ENCODE assay signal across 17 cellular contexts in genomic region chr9:89346703-89347102, GRCh38. TPM values are rescaled to one million over a fixed set of nuclear protein-coding genes. Genes with fewer than 3 reads are reported as not detected.
DNase-seq lines count a peak whose midpoint lies in the region; ATAC-seq and TF ChIP-seq lines count a peak whose summit lies in the region.
"Had no signal": no experiment of that assay in that cellular context is flagged by ENCODE, and none has a peak within 500 bp of the region (broad histone marks: within the 10 kb centered on the region; RNA-seq: fewer than 3 reads in every experiment).

No MANE protein-coding gene starts in this region.

- no peaks in the 10 kb centered on the region for H3K9me3 ChIP-seq in esophagus muscularis mucosa
- H3K9me3 ChIP-seq: A549, Caco-2 had no signal

- H3K27me3 Mint-ChIP-seq in activated naive CD4-positive, alpha-beta T cell treated with anti-CD3 and anti-CD28 coated beads, Interleukin-2, amount 10 ng/mL, durations not matched to agents 7 days and 5 days: no peaks in the 10 kb centered on the region
- no peaks in the 10 kb centered on the region for H3K27me3 Mint-ChIP-seq in type B pancreatic cell
- H3K27me3 Mint-ChIP-seq: B cell; CD4-positive, alpha-beta T cell had no signal

- DNase-seq in activated naive CD4-positive, alpha-beta T cell treated with anti-CD3 and anti-CD28 coated beads, Interleukin-2, amount 50 U/mL, for 72 hours (ENCODE audit: low spot score in 2 of 2): no peak
- no peak for DNase-seq in activated naive CD4-positive, alpha-beta T cell treated with anti-CD3 and anti-CD28 coated beads, Interleukin-2, amount 10 ng/mL, durations not matched to agents 7 days and 5 days
- DNase-seq in esophagus muscularis mucosa (ENCODE audit: extremely low spot score) (peak; percentile 79), type B pancreatic cell (ENCODE audit: extremely low spot score, unreplicated experiment) (no peak), RKO (ENCODE audit: low spot score) (no peak)
- DNase-seq: AML-193; Caco-2; Calu3; CD4-positive, alpha-beta T cell; CD8-positive, alpha-beta T cell; DMS79 treated with DMSO at 0.1 percent for 48 hours; GF-D8 had no signal

- H3K4me3 Mint-ChIP-seq in activated naive CD4-positive, alpha-beta T cell treated with anti-CD3 and anti-CD28 coated beads, Interleukin-2, amount 10 ng/mL, durations not matched to agents 7 days and 5 days: no peak overlapping the region
- no peak overlapping the region for H3K4me3 Mint-ChIP-seq in type B pancreatic cell
- H3K4me3 Mint-ChIP-seq: B cell; CD4-positive, alpha-beta T cell; CD8-positive, alpha-beta T cell had no signal

- no peak for TF ChIP-seq POLR2A in esophagus muscularis mucosa (IDR thresholded peaks at IDR 0.05; ENCODE audit: low read depth)

- H3K27ac ChIP-seq in esophagus muscularis mucosa (replicated peaks in 1 of 4): no peak overlapping the region
- H3K27ac ChIP-seq: 22Rv1; A549; BLaER1 treated with 17β-estradiol and CSF1 and Interleukin-3, amounts not matched to agents 10 nM and 100 nM; C4-2B had no signal

- H3K9me3 Mint-ChIP-seq in activated naive CD4-positive, alpha-beta T cell treated with anti-CD3 and anti-CD28 coated beads, Interleukin-2, amount 50 U/mL, for 72 hours: no peaks in the 10 kb centered on the region
- H3K9me3 Mint-ChIP-seq in activated naive CD4-positive, alpha-beta T cell treated with anti-CD3 and anti-CD28 coated beads, Interleukin-2, amount 10 ng/mL, durations not matched to agents 7 days and 5 days: no peaks in the 10 kb centered on the region
- H3K9me3 Mint-ChIP-seq in type B pancreatic cell: no peaks in the 10 kb centered on the region
- H3K9me3 Mint-ChIP-seq: CD4-positive, alpha-beta T cell had no signal

- ATAC-seq in activated naive CD4-positive, alpha-beta T cell treated with anti-CD3 and anti-CD28 coated beads, Interleukin-2, amount 50 U/mL, for 72 hours: no peak
- ATAC-seq: A549; CD8-positive, alpha-beta T cell had no signal

- WGBS in esophagus muscularis mucosa: 88% methylated on average over 9 of the region's 9 CpGs

- no peaks in the 10 kb centered on the region for H3K27me3 ChIP-seq in esophagus muscularis mucosa
- H3K27me3 ChIP-seq: BLaER1 treated with 17β-estradiol and CSF1 and Interleukin-3, amounts not matched to agents 10 nM and 100 nM had no signal

- intact Hi-C loops in esophagus muscularis mucosa (cut with DNase I): no loop called here

- CTCF ChIA-PET in activated naive CD4-positive, alpha-beta T cell treated with anti-CD3 and anti-CD28 coated beads, Interleukin-2, amount 10 ng/mL, durations not matched to agents 7 days and 5 days (lab: Charles Lee): no interaction called here

- peaks cover 79 to 100% (median 97%) of the 10 kb centered on the region in 4 donors for H3K36me3 ChIP-seq in esophagus muscularis mucosa

- H3K4me1 ChIP-seq in esophagus muscularis mucosa: no peaks in the 10 kb centered on the region
- H3K4me1 ChIP-seq: Caco-2 had no signal

- H3K27ac Mint-ChIP-seq in activated naive CD4-positive, alpha-beta T cell treated with anti-CD3 and anti-CD28 coated beads, Interleukin-2, amount 50 U/mL, for 72 hours: peak overlapping the region; percentile 45 to 56
- H3K27ac Mint-ChIP-seq in activated naive CD4-positive, alpha-beta T cell treated with anti-CD3 and anti-CD28 coated beads, Interleukin-2, amount 10 ng/mL, durations not matched to agents 7 days and 5 days: no peak overlapping the region
- peak overlapping the region; percentile 42 for H3K27ac Mint-ChIP-seq in type B pancreatic cell
- H3K27ac Mint-ChIP-seq: B cell; CD4-positive, alpha-beta T cell; CD8-positive, alpha-beta T cell had no signal

- TF ChIP-seq CTCF in esophagus muscularis mucosa (IDR thresholded peaks at IDR 0.05) (no peak), type B pancreatic cell (conservative IDR thresholded peaks at IDR 0.05) (no peak)

- no peak overlapping the region for H3K4me3 ChIP-seq in esophagus muscularis mucosa
- H3K4me3 ChIP-seq: A549; BLaER1 treated with 17β-estradiol and CSF1 and Interleukin-3, amounts not matched to agents 10 nM and 100 nM had no signal

- no peak for TF ChIP-seq EP300 in esophagus muscularis mucosa (IDR thresholded peaks at IDR 0.05)

- H3K36me3 Mint-ChIP-seq in activated naive CD4-positive, alpha-beta T cell treated with anti-CD3 and anti-CD28 coated beads, Interleukin-2, amount 50 U/mL, for 72 hours: peaks cover 45 to 58% of the 10 kb centered on the region in 2 donors
- peaks cover 86% of the 10 kb centered on the region for H3K36me3 Mint-ChIP-seq in activated naive CD4-positive, alpha-beta T cell treated with anti-CD3 and anti-CD28 coated beads, Interleukin-2, amount 10 ng/mL, durations not matched to agents 7 days and 5 days
- H3K36me3 Mint-ChIP-seq in type B pancreatic cell: peaks cover 74% of the 10 kb centered on the region

- H3K4me1 Mint-ChIP-seq in activated naive CD4-positive, alpha-beta T cell treated with anti-CD3 and anti-CD28 coated beads, Interleukin-2, amount 10 ng/mL, durations not matched to agents 7 days and 5 days: no peaks in the 10 kb centered on the region
- no peaks in the 10 kb centered on the region for H3K4me1 Mint-ChIP-seq in type B pancreatic cell (ENCODE audit: unreplicated experiment)
- H3K4me1 Mint-ChIP-seq: B cell had no signal

RNA-seq across cellular contexts. Expression of gene SECISBP2, which starts 28.4 kb away (rescaled TPM):
- total RNA-seq in activated naive CD4-positive, alpha-beta T cell treated with anti-CD3 and anti-CD28 coated beads, Interleukin-2, amount 50 U/mL, for 72 hours: 10 to 100 TPM; 42.8 to 52.0 TPM
- total RNA-seq in esophagus muscularis mucosa (10 to 100 TPM; 24.0 to 32.8 (median 29.0) TPM), type B pancreatic cell (ENCODE audit: low replicate concordance) (47.1 and 49.6 TPM in 2 replicates)

RNA-seq across cellular contexts. Expression of gene CKS2, which starts 35.7 kb away (rescaled TPM):
- 100 to 1,000 TPM; 202 to 384 TPM for total RNA-seq in activated naive CD4-positive, alpha-beta T cell treated with anti-CD3 and anti-CD28 coated beads, Interleukin-2, amount 50 U/mL, for 72 hours
- total RNA-seq in esophagus muscularis mucosa (10 to 100 TPM in 1 of 4 donors, 1 to 10 TPM in 3; 2.0 to 10.3 (median 6.0) TPM), type B pancreatic cell (ENCODE audit: low replicate concordance) (56.3 and 115 TPM in 2 replicates)
